ENCODE assay signal across 14 cellular contexts in the genomic region with DNA sequence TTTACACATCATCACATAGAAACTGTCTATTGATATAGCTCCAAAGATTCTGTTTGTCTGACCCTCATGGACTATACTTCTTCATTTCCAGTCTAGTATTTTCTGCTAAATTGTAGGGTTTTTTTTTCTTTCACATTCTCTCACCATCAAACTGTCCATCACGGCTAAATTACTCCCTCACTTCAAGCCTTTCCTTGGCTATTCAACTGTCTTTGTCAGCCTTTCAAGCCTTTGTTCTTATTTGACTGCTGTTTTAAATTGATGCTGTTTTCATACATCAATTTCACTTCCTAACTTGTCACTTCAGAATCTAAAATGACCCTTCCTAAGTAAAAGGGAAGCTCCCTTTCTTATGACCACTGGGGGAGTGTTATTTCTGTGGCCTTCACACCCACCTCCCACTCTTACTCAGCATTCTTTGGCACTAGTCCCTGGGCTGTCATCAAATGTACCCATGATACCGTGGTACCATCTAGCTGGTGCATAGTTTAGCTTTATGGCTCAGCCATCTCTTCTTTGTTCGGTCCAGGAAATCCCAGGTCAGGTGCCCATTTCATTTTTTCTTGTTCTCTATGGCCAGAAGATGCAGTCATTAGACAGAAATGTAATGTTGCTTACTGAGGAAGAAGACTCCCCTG. TPM values are rescaled to one million over a fixed set of nuclear protein-coding genes. Genes with fewer than 3 reads are reported as not detected.
A peak's percentile ranks its signal among the peaks of the same experiment; 100 is the strongest.
DNase-seq lines count a peak whose midpoint lies in the region; ATAC-seq, FAIRE-seq and TF ChIP-seq lines count a peak whose summit lies in the region.
"Had no signal": no experiment of that assay in that cellular context is flagged by ENCODE, and none has a peak within 500 bp of the region (broad histone marks: within the 10 kb centered on the region; RNA-seq: fewer than 3 reads in every experiment).

No MANE protein-coding gene starts in this region.

- no peak for FAIRE-seq in bronchial epithelial cell (lab: Jason Lieb, UNC)

- TF ChIP-seq POLR2A in uterus (IDR thresholded peaks at IDR 0.05): no peak

- intact Hi-C loops in Right ventricle myocardium inferior (cut with DNase I): loop anchor here (5.0 kb wide), 1 partner anchor 138 kb away; no protein-coding TSS in a partner anchor
- intact Hi-C loops in uterus (cut with DNase I; ENCODE audit: low total_unique reads): no loop called here

- TF ChIP-seq CTCF in right atrium auricular region (IDR thresholded peaks at IDR 0.05) (no peak), bronchial epithelial cell (IDR thresholded peaks at IDR 0.05; ENCODE audit: insufficient read depth, low read length, severe bottlenecking) (no peak), uterus (IDR thresholded peaks at IDR 0.05) (no peak)

- peak; percentile 78 for ATAC-seq in Right ventricle myocardium inferior
- ATAC-seq: stimulated activated memory B cell treated with anti-CD40 and anti-IgM and Interleukin-4, amounts not matched to agents 10 μg/mL and 1 μg/mL and 100 μg/mL, for 72 hours had no signal

- H3K4me3 ChIP-seq in right atrium auricular region (no peak overlapping the region), bronchial epithelial cell (ENCODE audit: low read depth, low read length) (no peak overlapping the region), uterus (no peak overlapping the region)

- no peak for DNase-seq in Right ventricle myocardium inferior (ENCODE audit: missing footprints)
- DNase-seq in right atrium auricular region (ENCODE audit: low spot score): no peak
- DNase-seq in bronchial epithelial cell (ENCODE audit: low read depth): peak; percentile 12
- peak; percentile 43 for DNase-seq in kidney tubule cell (ENCODE audit: low spot score)
- DNase-seq in uterus: no peak
- no peak for DNase-seq in NCI-H1930 (lab: John Stamatoyannopoulos, UW)
- no peak for DNase-seq in GM19238 (ENCODE audit: insufficient read length, low spot score)
- no peak for DNase-seq in iPS-NIHi11 (ENCODE audit: low spot score)
- DNase-seq: ACHN; activated effector memory CD4-positive, alpha-beta T cell treated with Interleukin-2 at 50 U/mL for 16 hours; Kasumi-1; NCI-H446; SHP77 had no signal

- H3K9me3 ChIP-seq in right atrium auricular region (no peaks in the 10 kb centered on the region), uterus (no peaks in the 10 kb centered on the region)

- H3K27me3 ChIP-seq in right atrium auricular region (no peaks in the 10 kb centered on the region), bronchial epithelial cell (ENCODE audit: control insufficient read depth, insufficient read depth, low read length) (no peaks in the 10 kb centered on the region), uterus (no peaks in the 10 kb centered on the region)

- H3K27ac ChIP-seq in right atrium auricular region: peak overlapping the region in 1 of 2 donors; percentile 95
- H3K27ac ChIP-seq in uterus: peak overlapping the region; percentile 12 to 24

- H3K4me1 ChIP-seq in right atrium auricular region (peaks cover 0 to 57% of the 10 kb centered on the region in 2 donors), uterus (no peaks in the 10 kb centered on the region)

- H3K36me3 ChIP-seq in right atrium auricular region (peaks cover 39% of the 10 kb centered on the region), bronchial epithelial cell (ENCODE audit: control insufficient read depth, insufficient read depth, low read length) (peaks cover 11% of the 10 kb centered on the region), uterus (no peaks in the 10 kb centered on the region)

RNA-seq across cellular contexts. Expression of a gene that starts 8.6 kb away (rescaled TPM):
- total RNA-seq in Right ventricle myocardium inferior: 221 TPM
- total RNA-seq in right atrium auricular region: 100 to 1,000 TPM; 122 to 235 TPM
- 118 and 127 TPM in 2 replicates for total RNA-seq in bronchial epithelial cell
- total RNA-seq in uterus: 100 to 1,000 TPM in 1 of 4 donors, 10 to 100 TPM in 3; 41.5 to 260 (median 54.3) TPM

Comparison
In these comparisons a context has a peak if more than half of its experiments do, and no peak if none do; other contexts are left out.
1. DNase-seq: peak in bronchial epithelial cell (single experiment) and kidney tubule cell (single experiment); none in Right ventricle myocardium inferior (single experiment), right atrium auricular region (single experiment), uterus (0 of 2), NCI-H1930 (0 of 2), GM19238 (single experiment) and iPS-NIHi11 (single experiment).